ENCODE assay signal across 11 cellular contexts in genomic region chr15:90425726-90426346, GRCh38. TPM values are rescaled to one million over a fixed set of nuclear protein-coding genes. Genes with fewer than 3 reads are reported as not detected.
DNase-seq lines count a peak whose midpoint lies in the region; ATAC-seq and TF ChIP-seq lines count a peak whose summit lies in the region.
"Had no signal": no experiment of that assay in that cellular context is flagged by ENCODE, and none has a peak within 500 bp of the region (broad histone marks: within the 10 kb centered on the region; RNA-seq: fewer than 3 reads in every experiment).

No MANE protein-coding gene starts in this region.

- H3K4me1 ChIP-seq in PC-9 (replicated peaks; ENCODE audit: insufficient read depth): peaks cover 19% of the 10 kb centered on the region
- peaks cover 12% of the 10 kb centered on the region for H3K4me1 ChIP-seq in neural progenitor cell

- peak overlapping the region; percentile 80 for H3K27ac Mint-ChIP-seq in neural progenitor cell
- H3K27ac Mint-ChIP-seq: activated CD4-positive, alpha-beta T cell treated with anti-CD3 and anti-CD28 coated beads, Interleukin-2, amount 10 ng/mL, durations not matched to agents 7 days and 5 days had no signal

- TF ChIP-seq CTCF in PC-9 (conservative IDR thresholded peaks at IDR 0.05) (no peak), neural progenitor cell (IDR thresholded peaks at IDR 0.05) (no peak)

- H3K9me3 Mint-ChIP-seq in neural progenitor cell: no peaks in the 10 kb centered on the region
- H3K9me3 Mint-ChIP-seq: activated CD4-positive, alpha-beta T cell treated with anti-CD3 and anti-CD28 coated beads, Interleukin-2, amount 10 ng/mL, durations not matched to agents 7 days and 5 days had no signal

- H3K27me3 ChIP-seq in PC-9 (ENCODE audit: insufficient read depth, low read depth) (no peaks in the 10 kb centered on the region), neural progenitor cell (no peaks in the 10 kb centered on the region)
- H3K27me3 ChIP-seq: BLaER1 had no signal

- H3K79me2 ChIP-seq in PC-9 (ENCODE audit: low read depth): peaks cover 51% of the 10 kb centered on the region
- H3K79me2 ChIP-seq in neural progenitor cell (ENCODE audit: low read depth): peaks cover 11% of the 10 kb centered on the region

- H3K36me3 ChIP-seq in PC-9 (ENCODE audit: low read depth) (0 out of 2 replicates have a peak, but pooled peaks cover 8% of the 10 kb centered on the region), neural progenitor cell (no peaks in the 10 kb centered on the region)

- H4K20me1 ChIP-seq in PC-9 (ENCODE audit: insufficient read depth) (peaks cover 6% of the 10 kb centered on the region; the same call in 1 of the 2 replicates), neural progenitor cell (ENCODE audit: low read depth) (no peaks in the 10 kb centered on the region)

- peaks cover 2% of the 10 kb centered on the region for H3K27me3 Mint-ChIP-seq in neural progenitor cell (ENCODE audit: insufficient read depth, low read depth)
- H3K27me3 Mint-ChIP-seq: activated CD4-positive, alpha-beta T cell treated with anti-CD3 and anti-CD28 coated beads, Interleukin-2, amount 10 ng/mL, durations not matched to agents 7 days and 5 days had no signal

- intact Hi-C loops in PC-9 (cut with micrococcal nuclease; ENCODE audit: unreplicated experiment): no loop called here

- H2AFZ ChIP-seq in PC-9: no peak overlapping the region
- peak overlapping the region; percentile 63 for H2AFZ ChIP-seq in neural progenitor cell (replicated peaks)

- no peak overlapping the region for H3K4me3 ChIP-seq in PC-9
- no peak overlapping the region for H3K4me3 ChIP-seq in neural progenitor cell
- H3K4me3 ChIP-seq: BLaER1 had no signal

- no peak overlapping the region for H3K4me3 Mint-ChIP-seq in neural progenitor cell
- H3K4me3 Mint-ChIP-seq: activated CD4-positive, alpha-beta T cell treated with anti-CD3 and anti-CD28 coated beads, Interleukin-2, amount 10 ng/mL, durations not matched to agents 7 days and 5 days had no signal

- H3F3A ChIP-seq in PC-9 (ENCODE audit: insufficient read depth, low read depth): peaks cover 24% of the 10 kb centered on the region; the same call in 1 of the 2 replicates
- no peaks in the 10 kb centered on the region for H3F3A ChIP-seq in neural progenitor cell (ENCODE audit: low read depth)

- POLR2A ChIA-PET in PC-9 (lab: Charles Lee; ENCODE audit: unreplicated experiment): interaction anchor here (0.8 kb wide), 1 partner anchor 38 kb away, joined by 7 read pairs; no protein-coding TSS in a partner anchor

- H3K9ac ChIP-seq in neural progenitor cell: no peak overlapping the region
- H3K9ac ChIP-seq: BLaER1 had no signal

- DNase-seq in AG08396 (ENCODE audit: low spot score) (peak; percentile 8), PC-9 (no peak), foreskin melanocyte (peak; percentile 57), neural progenitor cell (ENCODE audit: low spot score) (peak; percentile 45), RPMI8226 (no peak), 8988T (no peak), NK-92 (lab: John Stamatoyannopoulos, UW; ENCODE audit: unreplicated experiment) (no peak)
- DNase-seq: activated CD4-positive, alpha-beta T cell treated with anti-CD3 and anti-CD28 coated beads, Interleukin-2, amount 10 ng/mL, durations not matched to agents 7 days and 5 days; NCI-H526 had no signal

- no TSS peak for BruUV-seq in PC-9 (replicated peaks; lab: Mats Ljungman, UMichigan)

- peak overlapping the region; percentile 27 for H3K27ac ChIP-seq in PC-9
- H3K27ac ChIP-seq in neural progenitor cell: peak overlapping the region; percentile 54
- H3K27ac ChIP-seq: BLaER1 had no signal

- no peak overlapping the region for H3K4me2 ChIP-seq in PC-9
- H3K4me2 ChIP-seq in neural progenitor cell: peak overlapping the region; percentile 36
- H3K4me2 ChIP-seq: BLaER1 had no signal

- CTCF ChIA-PET in PC-9 (lab: Charles Lee): no interaction called here

- H3K9me3 ChIP-seq in PC-9 (ENCODE audit: insufficient read depth, low read depth) (no peaks in the 10 kb centered on the region), neural progenitor cell (ENCODE audit: low read depth) (no peaks in the 10 kb centered on the region)
- H3K9me3 ChIP-seq: BLaER1 had no signal

- ATAC-seq in HG02678 (IDR thresholded peaks at IDR 0.05; ENCODE audit: unreplicated experiment): no peak

- H3K4me1 Mint-ChIP-seq in neural progenitor cell: peaks cover 6% of the 10 kb centered on the region

- H3K9me2 ChIP-seq in PC-9 (ENCODE audit: insufficient read depth): no peaks in the 10 kb centered on the region

- peaks cover 3% of the 10 kb centered on the region for H3K36me3 Mint-ChIP-seq in neural progenitor cell

RNA-seq across cellular contexts. Expression of gene IQGAP1, which starts 37.8 kb away (rescaled TPM):
- 113 and 164 TPM in 2 replicates for total RNA-seq in PC-9 (2021)
- total RNA-seq in neural progenitor cell (ENCODE audit: low replicate concordance): 35.9 and 44.8 TPM in 2 replicates

Comparison
In these comparisons a context has a peak if more than half of its experiments do, and no peak if none do; other contexts are left out.
1. DNase-seq: peak in AG08396 (single experiment), foreskin melanocyte (single experiment) and neural progenitor cell (single experiment); none in PC-9 (0 of 2), RPMI8226 (single experiment), 8988T (single experiment) and NK-92 (single experiment).